ENCODE assay signal across 8 cellular contexts in the genomic region with DNA sequence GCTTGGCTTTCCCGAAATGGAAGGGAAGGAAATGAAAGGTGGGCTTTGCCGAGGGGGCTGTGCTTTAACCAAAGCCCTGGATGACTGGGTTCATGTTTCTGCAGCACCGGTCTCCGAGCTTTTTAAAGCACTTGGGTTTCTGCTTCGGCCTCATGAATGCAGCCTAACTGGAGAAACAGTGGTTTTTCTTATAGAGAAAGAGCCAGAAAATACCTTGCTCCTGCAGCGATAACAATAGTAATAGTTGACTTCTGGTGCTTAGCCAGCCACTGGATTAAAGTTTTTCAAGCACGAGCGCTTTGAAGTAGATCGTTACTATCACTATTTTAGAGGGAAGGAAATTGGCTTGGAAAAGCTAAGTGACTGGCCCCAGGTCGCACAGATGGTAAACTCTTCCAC. TPM values are rescaled to one million over a fixed set of nuclear protein-coding genes. Genes with fewer than 3 reads are reported as not detected.
DNase-seq lines count a peak whose midpoint lies in the region; ATAC-seq and TF ChIP-seq lines count a peak whose summit lies in the region.

No MANE protein-coding gene starts in this region.

- POLR2A ChIA-PET in Panc1 (lab: Charles Lee) = interaction anchor here (0.7 kb wide), 1 partner anchor 22 kb away, joined by 13 read pairs; no protein-coding TSS in a partner anchor

- H3K9me3 Mint-ChIP-seq in Calu3 (ENCODE audit: low read depth, unreplicated experiment) (no peaks in the 10 kb centered on the region), GM23338 (no peaks in the 10 kb centered on the region; the same call in 2 of the 3 replicates), endothelial cell (ENCODE audit: unreplicated experiment) (no peaks in the 10 kb centered on the region)

- BruUV-seq in Calu3 (replicated peaks; lab: Mats Ljungman, UMichigan) = no TSS peak
- BruUV-seq in Panc1 (replicated peaks; lab: Mats Ljungman, UMichigan) = no TSS peak

- intact Hi-C loops in Calu3 (cut with micrococcal nuclease; ENCODE audit: unreplicated experiment) (no loop called here), Panc1 (cut with micrococcal nuclease; ENCODE audit: unreplicated experiment) (no loop called here)

- H3K4me3 ChIP-seq in GM23338 (peak overlapping the region; percentile 89), Panc1 (ENCODE audit: low read depth in 2 of 2, low read length in 2 of 2) (peak overlapping the region; percentile 81)

- ATAC-seq in GM23338 (no peak), Panc1 (no peak), omental fat pad (ENCODE audit: low FRiP score) (peak; percentile 1), GM18858 (IDR thresholded peaks at IDR 0.05; ENCODE audit: unreplicated experiment) (no peak), HG03139 (IDR thresholded peaks at IDR 0.05; ENCODE audit: unreplicated experiment) (no peak)

- TF ChIP-seq CTCF in Calu3 (IDR thresholded peaks at IDR 0.05; ENCODE audit: unreplicated experiment) (no peak), GM23338 (conservative IDR thresholded peaks at IDR 0.05; ENCODE audit: low read depth in 2 of 2) (no peak), Panc1 (IDR thresholded peaks at IDR 0.05) (no peak), endothelial cell (IDR thresholded peaks at IDR 0.05; ENCODE audit: unreplicated experiment) (no peak), omental fat pad (IDR thresholded peaks at IDR 0.05) (no peak)

- no peaks in the 10 kb centered on the region for H3K9me2 ChIP-seq in GM23338 (ENCODE audit: insufficient read depth)

- in situ Hi-C loops in Panc1 (cut with HindIII; ENCODE audit: low pct_unique_long_range_greater_than_20kb, low sequenced_read_pairs) = no loop called here

- no peaks in the 10 kb centered on the region for H3K36me3 ChIP-seq in GM23338 (ENCODE audit: insufficient read depth)
- H3K36me3 ChIP-seq in Panc1 (ENCODE audit: control insufficient read depth, insufficient read depth, low read length) = no peaks in the 10 kb centered on the region; the same call in 1 of the 2 replicates

- H2AFZ ChIP-seq in GM23338 = peak overlapping the region; percentile 98

- 0 out of 2 replicates have a peak, but pooled peaks cover 4% of the 10 kb centered on the region for H4K20me1 ChIP-seq in GM23338 (replicated peaks; ENCODE audit: insufficient read depth)

- peak overlapping the region; percentile 78; the same call in 1 of the 2 replicates for H3K27ac ChIP-seq in GM23338 (ENCODE audit: low read depth)
- peak overlapping the region; percentile 88 for H3K27ac ChIP-seq in Panc1 (ENCODE audit: low read length)

- H3K36me3 Mint-ChIP-seq in Calu3 (ENCODE audit: insufficient read depth, unreplicated experiment) (peaks cover 20% of the 10 kb centered on the region), GM23338 (ENCODE audit: low read depth) (no peaks in the 10 kb centered on the region), endothelial cell (ENCODE audit: low read depth, unreplicated experiment) (no peaks in the 10 kb centered on the region)

- H3K27ac Mint-ChIP-seq in Calu3 (ENCODE audit: unreplicated experiment) = peak overlapping the region; percentile 76
- peak overlapping the region; percentile 98 for H3K27ac Mint-ChIP-seq in GM23338
- peak overlapping the region; percentile 74 for H3K27ac Mint-ChIP-seq in endothelial cell (ENCODE audit: unreplicated experiment)

- H3K79me2 ChIP-seq in GM23338 (replicated peaks; ENCODE audit: insufficient read depth) = peaks cover 27% of the 10 kb centered on the region

- DNase-seq in Calu3 (no peak), GM23338 (ENCODE audit: low spot score) (peak; percentile 44), Panc1 (ENCODE audit: low read depth, low spot score) (no peak), endothelial cell (ENCODE audit: low spot score) (no peak), omental fat pad (ENCODE audit: low spot score) (no peak), iPS-NIHi7 (ENCODE audit: extremely low spot score) (no peak)

- peak overlapping the region; percentile 96 for H3K4me2 ChIP-seq in GM23338

- H3K4me1 ChIP-seq in GM23338 (ENCODE audit: insufficient read depth) = peaks cover 13% of the 10 kb centered on the region
- H3K4me1 ChIP-seq in Panc1 (ENCODE audit: control insufficient read depth, insufficient read depth, low read length) = peaks cover 32% of the 10 kb centered on the region

- no peaks in the 10 kb centered on the region for H3K9me3 ChIP-seq in Panc1 (ENCODE audit: control insufficient read depth, insufficient read depth, low read depth, low read length)

- H3K4me1 Mint-ChIP-seq in Calu3 (ENCODE audit: low read depth, unreplicated experiment) = peaks cover 49% of the 10 kb centered on the region
- peaks cover 25% of the 10 kb centered on the region for H3K4me1 Mint-ChIP-seq in GM23338
- peaks cover 18% of the 10 kb centered on the region for H3K4me1 Mint-ChIP-seq in endothelial cell (ENCODE audit: unreplicated experiment)

- 0 out of 2 replicates have a peak, but pooled peaks cover 4% of the 10 kb centered on the region for H3K27me3 ChIP-seq in GM23338 (ENCODE audit: insufficient read depth)
- no peaks in the 10 kb centered on the region for H3K27me3 ChIP-seq in Panc1 (ENCODE audit: control insufficient read depth, insufficient read depth, low read length)

- H3K27me3 Mint-ChIP-seq in Calu3 (ENCODE audit: unreplicated experiment) = no peaks in the 10 kb centered on the region
- peaks cover 10% of the 10 kb centered on the region for H3K27me3 Mint-ChIP-seq in GM23338 (ENCODE audit: insufficient read depth, low read depth, poor library complexity)
- H3K27me3 Mint-ChIP-seq in endothelial cell (ENCODE audit: unreplicated experiment) = peaks cover 7% of the 10 kb centered on the region

- CTCF ChIA-PET in Calu3 (lab: Charles Lee) = interaction anchor here (0.7 kb wide), 1 partner anchor 18 kb away, joined by 4 read pairs; no protein-coding TSS in a partner anchor
- CTCF ChIA-PET in Panc1 (lab: Charles Lee) = no interaction called here

- H3F3A ChIP-seq in GM23338 (replicated peaks; ENCODE audit: low read depth) = 0 out of 2 replicates have a peak, but pooled peaks cover 4% of the 10 kb centered on the region

- H3K4me3 Mint-ChIP-seq in Calu3 (ENCODE audit: low read depth, unreplicated experiment) (peak overlapping the region; percentile 89), GM23338 (peak overlapping the region; percentile 95), endothelial cell (ENCODE audit: unreplicated experiment) (peak overlapping the region; percentile 92)

TF ChIP-seq in GM23338, 12 proteins besides CTCF, POLR2A, EP300 and RAD21 (continues in another document):
- TF ChIP-seq JUNB (IDR thresholded peaks at IDR 0.05; ENCODE audit: unreplicated experiment) (no peak), POLR2AphosphoS5 (IDR thresholded peaks at IDR 0.05; ENCODE audit: low read depth) (no peak), STAT1 (IDR thresholded peaks at IDR 0.05; ENCODE audit: unreplicated experiment) (no peak), ZNF331 (CRISPR knock-in tag; IDR thresholded peaks at IDR 0.05; ENCODE audit: low read depth) (no peak)
- TF ChIP-seq, protein P1, sequence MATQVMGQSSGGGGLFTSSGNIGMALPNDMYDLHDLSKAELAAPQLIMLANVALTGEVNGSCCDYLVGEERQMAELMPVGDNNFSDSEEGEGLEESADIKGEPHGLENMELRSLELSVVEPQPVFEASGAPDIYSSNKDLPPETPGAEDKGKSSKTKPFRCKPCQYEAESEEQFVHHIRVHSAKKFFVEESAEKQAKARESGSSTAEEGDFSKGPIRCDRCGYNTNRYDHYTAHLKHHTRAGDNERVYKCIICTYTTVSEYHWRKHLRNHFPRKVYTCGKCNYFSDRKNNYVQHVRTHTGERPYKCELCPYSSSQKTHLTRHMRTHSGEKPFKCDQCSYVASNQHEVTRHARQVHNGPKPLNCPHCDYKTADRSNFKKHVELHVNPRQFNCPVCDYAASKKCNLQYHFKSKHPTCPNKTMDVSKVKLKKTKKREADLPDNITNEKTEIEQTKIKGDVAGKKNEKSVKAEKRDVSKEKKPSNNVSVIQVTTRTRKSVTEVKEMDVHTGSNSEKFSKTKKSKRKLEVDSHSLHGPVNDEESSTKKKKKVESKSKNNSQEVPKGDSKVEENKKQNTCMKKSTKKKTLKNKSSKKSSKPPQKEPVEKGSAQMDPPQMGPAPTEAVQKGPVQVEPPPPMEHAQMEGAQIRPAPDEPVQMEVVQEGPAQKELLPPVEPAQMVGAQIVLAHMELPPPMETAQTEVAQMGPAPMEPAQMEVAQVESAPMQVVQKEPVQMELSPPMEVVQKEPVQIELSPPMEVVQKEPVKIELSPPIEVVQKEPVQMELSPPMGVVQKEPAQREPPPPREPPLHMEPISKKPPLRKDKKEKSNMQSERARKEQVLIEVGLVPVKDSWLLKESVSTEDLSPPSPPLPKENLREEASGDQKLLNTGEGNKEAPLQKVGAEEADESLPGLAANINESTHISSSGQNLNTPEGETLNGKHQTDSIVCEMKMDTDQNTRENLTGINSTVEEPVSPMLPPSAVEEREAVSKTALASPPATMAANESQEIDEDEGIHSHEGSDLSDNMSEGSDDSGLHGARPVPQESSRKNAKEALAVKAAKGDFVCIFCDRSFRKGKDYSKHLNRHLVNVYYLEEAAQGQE (IDR thresholded peaks at IDR 0.05; ENCODE audit: unreplicated experiment) = no peak

RNA-seq across cellular contexts. Expression of a gene that starts 0.5 kb away (rescaled TPM):
- total RNA-seq in Calu3 (2022) (37.3 and 48.6 TPM in 2 replicates), Panc1 (2021; ENCODE audit: unreplicated experiment) (57.2 TPM), endothelial cell (ENCODE audit: unreplicated experiment) (28.0 TPM), omental fat pad (10 to 100 TPM; 29.1 to 55.2 (median 31.0) TPM)
- 37.3 and 37.4 TPM in 2 replicates for total RNA-seq in GM23338 (2014; rRNA removed; shearing (Covaris generic))
- polyA plus RNA-seq in GM23338 (2016; fragmentation: Nextera tagmentation; extraction: Ambion mirVana) = 11.9 and 20.5 TPM in 2 replicates
- 29.7 TPM for polyA plus RNA-seq in Panc1 (2012; ENCODE audit: insufficient read length)
